19 cellular contexts compared by ENCODE assay signal in the genomic region with DNA sequence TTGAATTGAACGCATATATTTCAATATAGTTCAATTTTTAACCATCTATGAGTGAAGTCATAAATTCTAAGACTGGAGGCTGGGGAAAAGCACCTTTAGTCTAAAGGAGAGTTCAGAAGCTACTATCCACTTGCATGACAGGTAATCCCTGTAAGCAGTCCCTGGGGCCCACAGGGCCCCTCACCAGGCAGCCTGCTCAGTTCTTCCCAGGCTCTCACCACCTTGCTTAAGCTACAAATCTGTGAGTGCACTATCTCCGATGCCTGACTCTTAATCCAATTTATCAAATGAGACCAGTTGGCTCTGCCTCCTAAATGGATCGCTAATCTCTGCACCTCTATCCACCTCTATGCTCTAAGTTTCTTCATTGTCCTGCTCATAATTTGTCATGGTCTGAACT.
"Had no signal": no experiment of that assay in that cellular context is flagged by ENCODE, and none has a peak within 500 bp of the region (broad histone marks: within the 10 kb centered on the region; RNA-seq: fewer than 3 reads in every experiment).

No MANE protein-coding gene starts in this region.

- H3K27me3 Mint-ChIP-seq: T-cell had no signal

- H3K4me3 Mint-ChIP-seq: T-cell had no signal

- H3K9ac ChIP-seq: SK-N-SH had no signal

- H3K27ac Mint-ChIP-seq: T-cell had no signal

- ATAC-seq: T-cell had no signal

- H3K36me3 Mint-ChIP-seq: T-cell had no signal

- H3K4me1 Mint-ChIP-seq: T-cell had no signal

- H3K4me3 ChIP-seq: MG63, SJSA1 had no signal

- H3K4me1 ChIP-seq: SJSA1 had no signal

- H3K27ac ChIP-seq: SJSA1 had no signal

- H3K36me3 ChIP-seq: MG63, SJSA1 had no signal

- DNase-seq: KBM-7, MG63, NCI-H1092, NCI-H1105 treated with DMSO at 0.1 percent for 48 hours, NCI-H1417 treated with DMSO at 0.1 percent for 48 hours, NCI-H187, NCI-H2029, NCI-H2081 treated with DMSO at 0.1 percent for 48 hours, NCI-H2171, NCI-H345, NCI-H446 treated with DMSO at 0.1 percent for 48 hours, NCI-H526, Right ventricle myocardium superior, RPMI8226, SIG-M5, SK-N-SH, SW 1271, T-cell had no signal

- H3K27me3 ChIP-seq: MG63, SJSA1 had no signal

- H3K4me2 ChIP-seq: SK-N-SH had no signal
